11 cellular contexts compared by ENCODE assay signal in genomic region chr9:113568481-113569321, GRCh38.
DNase-seq lines count a peak whose midpoint lies in the region; ATAC-seq lines count a peak whose summit lies in the region.
"Had no signal": no experiment of that assay in that cellular context is flagged by ENCODE, and none has a peak within 500 bp of the region (broad histone marks: within the 10 kb centered on the region; RNA-seq: fewer than 3 reads in every experiment).

No MANE protein-coding gene starts in this region.

- no peaks in the 10 kb centered on the region for H3K36me3 ChIP-seq in skeletal muscle tissue (ENCODE audit: control insufficient read depth in 3 of 3, insufficient read depth in 3 of 3, low read length in 3 of 3)

- ATAC-seq in GM18519 (IDR thresholded peaks at IDR 0.05; ENCODE audit: low FRiP score, unreplicated experiment) = no peak

- H3K27me3 ChIP-seq in skeletal muscle tissue (ENCODE audit: control insufficient read depth in 3 of 3, insufficient read depth in 3 of 3, low read length in 3 of 3) = no peaks in the 10 kb centered on the region

- DNase-seq in M059J (ENCODE audit: low read depth) (peak; percentile 54), RPMI7951 (ENCODE audit: low read depth) (peak; percentile 41), cardiac septum (ENCODE audit: low spot score) (peak; percentile 71), HCEC 1CT (no peak), NCI-H2227 (lab: John Stamatoyannopoulos, UW; ENCODE audit: unreplicated experiment) (no peak)
- DNase-seq: activated CD4-positive, alpha-beta T cell treated with anti-CD3 and anti-CD28 coated beads, Interleukin-2, amount 50 U/mL, for 1 hour; foreskin melanocyte; GDM1; midbrain had no signal

- H3K27ac ChIP-seq in skeletal muscle tissue (ENCODE audit: low read depth, low read length) = peak overlapping the region; percentile 52

- H3K4me3 ChIP-seq in skeletal muscle tissue (ENCODE audit: low read length in 3 of 3) = peak overlapping the region in 1 of 3 donors; percentile 45

- peaks cover 71 to 86% (median 83%) of the 10 kb centered on the region in 3 donors for H3K4me1 ChIP-seq in skeletal muscle tissue (ENCODE audit: control insufficient read depth in 3 of 3, insufficient read depth in 3 of 3, low read length in 3 of 3)

- intact Hi-C loops in cardiac septum (cut with DNase I) = no loop called here

- H3K9ac ChIP-seq in skeletal muscle tissue (ENCODE audit: low read depth in 1 of 3, low read length in 3 of 3) = peak overlapping the region in 2 of 3 donors; percentile 10 to 79

- H3K9me3 ChIP-seq in skeletal muscle tissue (ENCODE audit: control insufficient read depth in 3 of 3, low read length in 3 of 3) = no peaks in the 10 kb centered on the region

Comparison
In these comparisons a context has a peak if more than half of its experiments do, and no peak if none do; other contexts are left out.
1. DNase-seq: peak in M059J (single experiment), RPMI7951 (single experiment) and cardiac septum (single experiment); none in HCEC 1CT (single experiment) and NCI-H2227 (single experiment).